Comparison of ENCODE assay signal across 13 cellular contexts in genomic region chr11:122007611-122008071, GRCh38.
DNase-seq lines count a peak whose midpoint lies in the region; ATAC-seq, FAIRE-seq and TF ChIP-seq lines count a peak whose summit lies in the region.
"Had no signal": no experiment of that assay in that cellular context is flagged by ENCODE, and none has a peak within 500 bp of the region (broad histone marks: within the 10 kb centered on the region; RNA-seq: fewer than 3 reads in every experiment).

No MANE protein-coding gene starts in this region.

- H3K27me3 Mint-ChIP-seq in CD4-positive, alpha-beta T cell = no peaks in the 10 kb centered on the region

- H2BK12ac ChIP-seq in H1 (ENCODE audit: low read depth, low read length) = no peak overlapping the region

- no peaks in the 10 kb centered on the region for H3K79me1 ChIP-seq in H1 (ENCODE audit: low read depth, low read length)

- H2BK20ac ChIP-seq in H1 (ENCODE audit: low read length) = no peak overlapping the region

- TF ChIP-seq EP300 in HepG2 (IDR thresholded peaks at IDR 0.05; ENCODE audit: low read depth in 2 of 2, low read length in 2 of 2) (no peak), HepG2 (CRISPR knock-in tag; IDR thresholded peaks at IDR 0.05; ENCODE audit: borderline replicate concordance) (no peak), H1 (IDR thresholded peaks at IDR 0.05; ENCODE audit: borderline replicate concordance in 1 of 2, low read depth in 2 of 2, low read length in 2 of 2) (no peak)

- no peaks in the 10 kb centered on the region for H3K9me3 Mint-ChIP-seq in CD4-positive, alpha-beta T cell

- no peak overlapping the region for H2BK120ac ChIP-seq in H1 (replicated peaks; ENCODE audit: low read depth, low read length)

- H3K56ac ChIP-seq in H1 (replicated peaks; ENCODE audit: insufficient read length, low read depth, low read length) = no peak overlapping the region

- no peak overlapping the region for H3K4me2 ChIP-seq in HepG2 (ENCODE audit: low read depth, low read length)
- H3K4me2 ChIP-seq in H1 (ENCODE audit: insufficient read depth in 1 of 2, low read depth in 2 of 2, low read length in 2 of 2) = no peak overlapping the region

- POLR2A ChIA-PET in HepG2 (lab: Yijun Ruan, JAX) (no interaction called here), H1 (lab: Charles Lee; ENCODE audit: partially characterized antibody) (no interaction called here)
- POLR2A ChIA-PET in CD4-positive, alpha-beta T cell (lab: Charles Lee) = no interaction called here

- H3K36me3 Mint-ChIP-seq in CD4-positive, alpha-beta T cell (ENCODE audit: low read depth) = no peaks in the 10 kb centered on the region

- H4K5ac ChIP-seq in H1 (ENCODE audit: insufficient read length, low read depth, low read length) = no peak overlapping the region

- no peak for DNase-seq in HepG2 (ENCODE audit: low spot score)
- no peak for DNase-seq in H1 (ENCODE audit: low read depth in 1 of 2, low spot score in 2 of 2)
- peak; percentile 53 for DNase-seq in medulla oblongata (ENCODE audit: extremely low spot score)
- DNase-seq in uterus = peak; percentile 41 to 50
- DNase-seq in CD4-positive, alpha-beta T cell = no peak
- no peak for DNase-seq in HTR-8/SVneo (ENCODE audit: insufficient read length, low spot score)
- DNase-seq: activated CD4-positive, alpha-beta T cell treated with anti-CD3 and anti-CD28 coated beads, Interleukin-2, amount 50 U/mL, for 48 hours; colonic mucosa; NCI-H1436 treated with DMSO at 0.1 percent for 48 hours; upper lobe of left lung had no signal

- no peak overlapping the region for H3K23ac ChIP-seq in H1 (ENCODE audit: insufficient read length)

- no peak overlapping the region for H3K27ac Mint-ChIP-seq in CD4-positive, alpha-beta T cell

- no peak overlapping the region for H3K18ac ChIP-seq in H1 (ENCODE audit: extremely low read depth, low read length)

- H3K4me1 Mint-ChIP-seq in CD4-positive, alpha-beta T cell (ENCODE audit: low read depth) = no peaks in the 10 kb centered on the region

- no peaks in the 10 kb centered on the region for H3K9me3 ChIP-seq in liver (ENCODE audit: control insufficient read depth in 4 of 4, low read length in 3 of 4)
- no peaks in the 10 kb centered on the region for H3K9me3 ChIP-seq in HepG2 (ENCODE audit: low read length)
- H3K9me3 ChIP-seq in H1 (ENCODE audit: insufficient read depth in 2 of 2, low read depth in 1 of 2, low read length in 1 of 2) = no peaks in the 10 kb centered on the region
- no peaks in the 10 kb centered on the region for H3K9me3 ChIP-seq in uterus
- no peaks in the 10 kb centered on the region for H3K9me3 ChIP-seq in CD4-positive, alpha-beta T cell (ENCODE audit: control insufficient read depth, low read length)
- H3K9me3 ChIP-seq: colonic mucosa, upper lobe of left lung had no signal

- H2AFZ ChIP-seq in HepG2 (ENCODE audit: low read length) (no peak overlapping the region), H1 (ENCODE audit: low read length) (0 out of 2 replicates have a peak overlapping the region, but pooled peaks have one; percentile 12)

- H4K91ac ChIP-seq in H1 (replicated peaks; ENCODE audit: insufficient read length, low read length) = no peak overlapping the region

- WGBS in liver = 36% methylated on average over 4 of the region's 4 CpGs
- 1% methylated on average over 4 of the region's 4 CpGs for WGBS in HepG2 (ENCODE audit: low lambda C conversion rate)
- WGBS in H1 (ENCODE audit: extremely low coverage in 1 of 2, insufficient coverage in 1 of 2, insufficient read length in 1 of 2, insufficient replicate concordance in 2 of 2, low coverage in 1 of 2, low lambda C conversion rate in 2 of 2, missing lambda C conversion rate in 1 of 2), 2 experiments = 84% methylated on average over 4 of the region's 4 CpGs; no CpG with 5 or more reads in 1 of the 2 experiments

- H3K4me3 ChIP-seq in liver (ENCODE audit: low read depth in 1 of 3, low read length in 3 of 3) (no peak overlapping the region), HepG2 (replicated peaks in 1 of 3; ENCODE audit: insufficient read depth in 1 of 3, low read depth in 2 of 3, low read length in 3 of 3) (no peak overlapping the region), H1 (ENCODE audit: extremely low read depth in 1 of 4, insufficient read depth in 2 of 4, low read depth in 3 of 4, low read length in 4 of 4) (no peak overlapping the region), uterus (no peak overlapping the region)
- H3K4me3 ChIP-seq: colonic mucosa, skin epidermis, upper lobe of left lung had no signal

- no peak for TF ChIP-seq POLR2A in HepG2 (IDR thresholded peaks at IDR 0.05; ENCODE audit: insufficient read depth in 1 of 2, low read depth in 2 of 2, low read length in 2 of 2)
- no peak for TF ChIP-seq POLR2A in H1 (IDR thresholded peaks at IDR 0.05; ENCODE audit: control extremely low read depth in 1 of 2, low read depth in 2 of 2, low read length in 2 of 2)
- TF ChIP-seq POLR2A in uterus (IDR thresholded peaks at IDR 0.05) = no peak

- no peaks in the 10 kb centered on the region for H3K27me3 ChIP-seq in liver (ENCODE audit: control insufficient read depth in 4 of 4, insufficient read depth in 4 of 4, low read length in 3 of 4)
- H3K27me3 ChIP-seq in HepG2 (ENCODE audit: control insufficient read depth in 1 of 2, insufficient read depth in 2 of 2, low read length in 2 of 2) = no peaks in the 10 kb centered on the region
- H3K27me3 ChIP-seq in H1 (replicated peaks in 1 of 4; ENCODE audit: control insufficient read depth in 3 of 4, extremely low read depth in 1 of 4, insufficient read depth in 3 of 4, low read length in 3 of 4) = no peaks in the 10 kb centered on the region
- H3K27me3 ChIP-seq in uterus = no peaks in the 10 kb centered on the region
- no peaks in the 10 kb centered on the region for H3K27me3 ChIP-seq in CD4-positive, alpha-beta T cell (ENCODE audit: control insufficient read depth, insufficient read depth, low read length)
- H3K27me3 ChIP-seq: colonic mucosa, upper lobe of left lung had no signal

- H3K14ac ChIP-seq in H1 (ENCODE audit: insufficient read length) = no peak overlapping the region

- H4K8ac ChIP-seq in H1 (ENCODE audit: extremely low read depth, insufficient read depth, low read length) = no peak overlapping the region

- CTCF ChIA-PET in HepG2 (lab: Yijun Ruan, JAX; ENCODE audit: low intra/inter-chr PET ratio, low total read pairs) (no interaction called here), H1 (lab: Charles Lee; ENCODE audit: partially characterized antibody) (no interaction called here)
- CTCF ChIA-PET in CD4-positive, alpha-beta T cell (lab: Charles Lee) = no interaction called here

- H4K20me1 ChIP-seq in HepG2 (ENCODE audit: insufficient read depth, low read length) (no peaks in the 10 kb centered on the region), H1 (replicated peaks in 1 of 2; ENCODE audit: control insufficient read depth in 1 of 2, insufficient read depth in 2 of 2, low read length in 2 of 2) (no peaks in the 10 kb centered on the region)

- no peak for ATAC-seq in HepG2
- ATAC-seq in CD4-positive, alpha-beta T cell (ENCODE audit: poor library complexity) = no peak
- no peak for ATAC-seq in HG03442 (IDR thresholded peaks at IDR 0.05; ENCODE audit: unreplicated experiment)

- no peaks in the 10 kb centered on the region for H3K23me2 ChIP-seq in H1 (ENCODE audit: low read depth, low read length)

- H3K4me1 ChIP-seq in liver (ENCODE audit: control insufficient read depth in 4 of 4, insufficient read depth in 4 of 4, low read length in 3 of 4) (no peaks in the 10 kb centered on the region), HepG2 (ENCODE audit: insufficient read depth, low read length) (no peaks in the 10 kb centered on the region), H1 (replicated peaks in 1 of 4; ENCODE audit: control insufficient read depth in 3 of 4, insufficient read depth in 4 of 4, low read length in 3 of 4) (no peaks in the 10 kb centered on the region), uterus (no peaks in the 10 kb centered on the region)
- H3K4me1 ChIP-seq: colonic mucosa, upper lobe of left lung had no signal

- intact Hi-C loops in HepG2 (cut with micrococcal nuclease; ENCODE audit: unreplicated experiment) (no loop called here), uterus (cut with DNase I; ENCODE audit: low total_unique reads) (no loop called here)
- intact Hi-C loops in CD4-positive, alpha-beta T cell (cut with DNase I, micrococcal nuclease) = no loop called here

- no TSS peak for BruUV-seq in HepG2 (replicated peaks; lab: Mats Ljungman, UMichigan)

- in situ Hi-C loops in HepG2 (cut with HindIII; ENCODE audit: extremely low pct_ligation_motif_present, low pct_unique_long_range_greater_than_20kb) = no loop called here

- no peak for TF ChIP-seq CTCF in liver (IDR thresholded peaks at IDR 0.05; ENCODE audit: low read depth, low read length, missing input control)
- TF ChIP-seq CTCF in HepG2 (CRISPR knock-in tag; IDR thresholded peaks at IDR 0.05) = no peak
- TF ChIP-seq CTCF in H1 (IDR thresholded peaks at IDR 0.05; ENCODE audit: control extremely low read depth in 1 of 3, insufficient read depth in 1 of 3, low read depth in 1 of 3, low read length in 3 of 3) = no peak
- TF ChIP-seq CTCF in uterus (IDR thresholded peaks at IDR 0.05) = no peak
- no peak for TF ChIP-seq CTCF in CD4-positive, alpha-beta T cell (IDR thresholded peaks at IDR 0.05)

- H2BK15ac ChIP-seq in H1 (ENCODE audit: low read length) = no peak overlapping the region

- no peak overlapping the region for H2AK5ac ChIP-seq in H1 (ENCODE audit: low read depth, low read length)

- FAIRE-seq in HepG2 (lab: Jason Lieb, UNC) (no peak), H1 (lab: Jason Lieb, UNC) (no peak), HTR-8/SVneo (lab: Jason Lieb, UNC) (no peak)

- H3K9ac ChIP-seq in liver (ENCODE audit: low read depth in 1 of 2, low read length in 2 of 2) (no peak overlapping the region), HepG2 (ENCODE audit: insufficient read depth, low read depth, low read length) (no peak overlapping the region), H1 (replicated peaks in 1 of 4; ENCODE audit: extremely low read depth in 1 of 4, low read depth in 3 of 4, low read length in 3 of 4) (no peak overlapping the region)

- H3K36me3 ChIP-seq in liver (ENCODE audit: control insufficient read depth in 4 of 4, insufficient read depth in 3 of 4, low read depth in 1 of 4, low read length in 3 of 4) = no peaks in the 10 kb centered on the region
- H3K36me3 ChIP-seq in HepG2 (replicated peaks in 1 of 2; ENCODE audit: control insufficient read depth in 1 of 2, insufficient read depth in 2 of 2, low read length in 2 of 2) = no peaks in the 10 kb centered on the region
- H3K36me3 ChIP-seq in H1 (ENCODE audit: control insufficient read depth in 2 of 4, insufficient read depth in 4 of 4, low read length in 3 of 4) = no peaks in the 10 kb centered on the region
- no peaks in the 10 kb centered on the region for H3K36me3 ChIP-seq in uterus
- H3K36me3 ChIP-seq: colonic mucosa, upper lobe of left lung had no signal

- no peak overlapping the region for H2BK5ac ChIP-seq in H1 (ENCODE audit: low read depth, low read length)

- H3K4ac ChIP-seq in H1 (replicated peaks; ENCODE audit: insufficient read length, low read depth, low read length) = no peak overlapping the region

- H3K79me2 ChIP-seq in HepG2 (ENCODE audit: insufficient read depth, low read length) (no peaks in the 10 kb centered on the region), H1 (ENCODE audit: control insufficient read depth in 1 of 2, insufficient read depth in 2 of 2, low read length in 2 of 2) (no peaks in the 10 kb centered on the region)

- no peak for TF ChIP-seq RAD21 in liver (IDR thresholded peaks at IDR 0.05)
- no peak for TF ChIP-seq RAD21 in HepG2 (CRISPR knock-in tag; IDR thresholded peaks at IDR 0.05)
- TF ChIP-seq RAD21 in H1 (IDR thresholded peaks at IDR 0.05 in 1 of 2, conservative IDR thresholded peaks at IDR 0.05 in 1 of 2; ENCODE audit: low read depth in 2 of 2, low read length in 2 of 2) = no peak

- H3K4me3 Mint-ChIP-seq in CD4-positive, alpha-beta T cell = no peak overlapping the region

- H3K27ac ChIP-seq in liver (ENCODE audit: low read depth in 1 of 2, low read length in 2 of 2) (no peak overlapping the region), HepG2 (ENCODE audit: extremely low read length, insufficient read depth, low read length) (no peak overlapping the region), H1 (ENCODE audit: low read depth, low read length) (no peak overlapping the region), uterus (no peak overlapping the region)
- no peak overlapping the region for H3K27ac ChIP-seq in CD4-positive, alpha-beta T cell (ENCODE audit: low read depth, low read length)
- H3K27ac ChIP-seq: colonic mucosa, upper lobe of left lung had no signal

Comparison
In these comparisons a context has a peak if more than half of its experiments do, and no peak if none do; other contexts are left out.
1. DNase-seq: peak in medulla oblongata (single experiment) and uterus (2 of 2); none in HepG2 (single experiment), H1 (0 of 2), CD4-positive, alpha-beta T cell (0 of 10) and HTR-8/SVneo (single experiment).